ENCODE assay signal across 1 cellular context in the genomic region with DNA sequence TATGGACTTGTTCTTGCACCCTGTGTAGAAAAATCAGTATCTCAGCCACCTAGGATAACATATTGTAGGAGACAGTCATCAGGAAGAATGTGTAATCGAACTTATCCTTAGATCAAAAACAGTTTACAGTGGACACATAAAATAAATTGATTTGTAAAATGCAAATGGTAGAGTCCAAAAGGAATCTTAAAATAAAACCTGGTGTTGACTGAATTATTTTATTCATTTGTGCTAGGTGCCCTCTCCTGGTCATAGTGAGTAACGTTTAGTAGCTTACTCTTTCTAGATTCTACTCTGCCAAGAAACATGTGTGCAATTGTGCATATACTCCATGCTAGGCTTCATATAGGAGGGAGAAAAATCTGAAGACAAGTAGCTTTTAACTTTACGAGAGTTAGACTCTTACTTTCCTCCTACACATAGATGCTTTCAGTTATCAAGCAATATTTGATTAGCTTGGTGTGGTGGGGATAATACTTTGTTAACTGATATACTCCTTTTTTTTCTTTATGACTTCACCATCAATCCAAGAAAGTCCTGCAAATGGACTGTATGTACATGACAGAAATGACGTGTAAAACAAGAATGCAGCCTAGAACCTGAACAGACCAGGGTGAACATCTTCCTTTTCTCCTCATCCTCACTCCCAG.
TF ChIP-seq lines count a peak whose summit lies in the region.

No MANE protein-coding gene starts in this region.

TF ChIP-seq in HCT116, 20 proteins besides CTCF, POLR2A, EP300 and RAD21 (continued from another document):
- TF ChIP-seq, protein P1, sequence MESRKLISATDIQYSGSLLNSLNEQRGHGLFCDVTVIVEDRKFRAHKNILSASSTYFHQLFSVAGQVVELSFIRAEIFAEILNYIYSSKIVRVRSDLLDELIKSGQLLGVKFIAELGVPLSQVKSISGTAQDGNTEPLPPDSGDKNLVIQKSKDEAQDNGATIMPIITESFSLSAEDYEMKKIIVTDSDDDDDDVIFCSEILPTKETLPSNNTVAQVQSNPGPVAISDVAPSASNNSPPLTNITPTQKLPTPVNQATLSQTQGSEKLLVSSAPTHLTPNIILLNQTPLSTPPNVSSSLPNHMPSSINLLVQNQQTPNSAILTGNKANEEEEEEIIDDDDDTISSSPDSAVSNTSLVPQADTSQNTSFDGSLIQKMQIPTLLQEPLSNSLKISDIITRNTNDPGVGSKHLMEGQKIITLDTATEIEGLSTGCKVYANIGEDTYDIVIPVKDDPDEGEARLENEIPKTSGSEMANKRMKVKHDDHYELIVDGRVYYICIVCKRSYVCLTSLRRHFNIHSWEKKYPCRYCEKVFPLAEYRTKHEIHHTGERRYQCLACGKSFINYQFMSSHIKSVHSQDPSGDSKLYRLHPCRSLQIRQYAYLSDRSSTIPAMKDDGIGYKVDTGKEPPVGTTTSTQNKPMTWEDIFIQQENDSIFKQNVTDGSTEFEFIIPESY (IDR thresholded peaks at IDR 0.05; ENCODE audit: extremely low read depth, insufficient replicate concordance, low read length), result no peak
- TF ChIP-seq ZNF274 (IDR thresholded peaks at IDR 0.05; ENCODE audit: low read depth, low read length) (no peak), ZFX (IDR thresholded peaks at IDR 0.05) (no peak), POLR2AphosphoS5 (IDR thresholded peaks at IDR 0.05; ENCODE audit: low read depth, low read length) (no peak), SP1 (IDR thresholded peaks at IDR 0.05; ENCODE audit: low read depth) (no peak), CEBPB (IDR thresholded peaks at IDR 0.05; ENCODE audit: low read depth) (no peak), YY1 (IDR thresholded peaks at IDR 0.05; ENCODE audit: extremely low read depth, insufficient replicate concordance, low read depth, low read length) (no peak), EZH2 (IDR thresholded peaks at IDR 0.05) (no peak), ELF1 (IDR thresholded peaks at IDR 0.05; ENCODE audit: borderline replicate concordance, low read depth) (no peak), SIN3A (IDR thresholded peaks at IDR 0.05; ENCODE audit: low read depth) (no peak), REST (IDR thresholded peaks at IDR 0.05; ENCODE audit: low read depth) (no peak), FOSL1 (IDR thresholded peaks at IDR 0.05; ENCODE audit: low read depth) (no peak)
- TF ChIP-seq, protein P2, sequence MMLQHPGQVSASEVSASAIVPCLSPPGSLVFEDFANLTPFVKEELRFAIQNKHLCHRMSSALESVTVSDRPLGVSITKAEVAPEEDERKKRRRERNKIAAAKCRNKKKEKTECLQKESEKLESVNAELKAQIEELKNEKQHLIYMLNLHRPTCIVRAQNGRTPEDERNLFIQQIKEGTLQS (IDR thresholded peaks at IDR 0.05), result no peak
